ENCODE assay signal across 27 cellular contexts in the genomic region with DNA sequence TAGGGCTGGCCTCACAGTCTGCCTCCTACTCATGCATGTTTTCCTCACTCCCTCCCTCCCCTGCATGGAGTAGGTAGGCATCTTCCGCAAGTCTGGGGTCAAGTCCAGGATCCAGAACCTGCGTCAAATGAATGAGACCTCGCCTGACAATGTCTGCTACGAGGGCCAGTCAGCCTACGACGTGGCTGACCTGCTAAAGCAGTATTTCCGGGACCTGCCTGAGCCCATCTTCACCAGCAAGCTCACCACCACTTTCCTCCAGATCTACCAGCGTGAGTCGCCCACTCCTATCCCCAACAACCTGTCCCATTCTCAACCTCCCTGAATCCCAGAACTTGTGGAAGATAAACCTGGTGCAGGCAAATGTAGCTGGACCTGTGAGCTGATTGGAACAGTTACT.
"Had no signal": no experiment of that assay in that cellular context is flagged by ENCODE, and none has a peak within 500 bp of the region (broad histone marks: within the 10 kb centered on the region; RNA-seq: fewer than 3 reads in every experiment).

No MANE protein-coding gene starts in this region.

- H3K9ac ChIP-seq: neural progenitor cell had no signal

- H3K27ac Mint-ChIP-seq: naive thymus-derived CD4-positive, alpha-beta T cell; natural killer cell; nephron; neural progenitor cell; stimulated activated effector memory CD8-positive, alpha-beta T cell treated with anti-CD3 and anti-CD28 coated beads, Interleukin-12 subunit alpha, Interleukin-12 subunit beta, amount 100 ng/mL, for 72 hours; stimulated activated naive B cell treated with anti-CD40 and anti-IgM and Interleukin-4, amounts not matched to agents 10 μg/mL and 1 μg/mL and 100 μg/mL, for 72 hours; stimulated activated naive CD8-positive, alpha-beta T cell treated with anti-CD3 and anti-CD28 coated beads, Interleukin-15, Interleukin-2, amounts not matched to agents 100 ng/mL and 50 ng/mL, for 24 hours had no signal

- FAIRE-seq: pancreas, small intestine, urothelium cell line had no signal

- H3K4me3 ChIP-seq: neural progenitor cell, pancreas, prostate gland, right atrium auricular region, right lobe of liver, stomach, thoracic aorta, thyroid gland, tibial nerve, upper lobe of left lung, vagina had no signal

- H3K4me1 Mint-ChIP-seq: naive thymus-derived CD4-positive, alpha-beta T cell; natural killer cell; neural progenitor cell; stimulated activated effector memory CD8-positive, alpha-beta T cell treated with anti-CD3 and anti-CD28 coated beads, Interleukin-12 subunit alpha, Interleukin-12 subunit beta, amount 100 ng/mL, for 72 hours; stimulated activated naive B cell treated with anti-CD40 and anti-IgM and Interleukin-4, amounts not matched to agents 10 μg/mL and 1 μg/mL and 100 μg/mL, for 72 hours had no signal

- H3K4me1 ChIP-seq: neural progenitor cell, pancreas, prostate gland, right atrium auricular region, right lobe of liver, stomach, thyroid gland, tibial nerve, upper lobe of left lung, vagina had no signal

- H3K9me3 Mint-ChIP-seq: natural killer cell; stimulated activated effector memory CD8-positive, alpha-beta T cell treated with anti-CD3 and anti-CD28 coated beads, Interleukin-12 subunit alpha, Interleukin-12 subunit beta, amount 100 ng/mL, for 72 hours; stimulated activated naive B cell treated with anti-CD40 and anti-IgM and Interleukin-4, amounts not matched to agents 10 μg/mL and 1 μg/mL and 100 μg/mL, for 72 hours; stimulated activated naive CD8-positive, alpha-beta T cell treated with anti-CD3 and anti-CD28 coated beads, Interleukin-15, Interleukin-2, amounts not matched to agents 100 ng/mL and 50 ng/mL, for 24 hours had no signal

- H3K4me3 Mint-ChIP-seq: naive thymus-derived CD4-positive, alpha-beta T cell; natural killer cell; nephron; neural progenitor cell; stimulated activated effector memory CD8-positive, alpha-beta T cell treated with anti-CD3 and anti-CD28 coated beads, Interleukin-12 subunit alpha, Interleukin-12 subunit beta, amount 100 ng/mL, for 72 hours; stimulated activated naive B cell treated with anti-CD40 and anti-IgM and Interleukin-4, amounts not matched to agents 10 μg/mL and 1 μg/mL and 100 μg/mL, for 72 hours; stimulated activated naive CD8-positive, alpha-beta T cell treated with anti-CD3 and anti-CD28 coated beads, Interleukin-15, Interleukin-2, amounts not matched to agents 100 ng/mL and 50 ng/mL, for 24 hours had no signal

- H3K4me2 ChIP-seq: neural progenitor cell had no signal

- H2AFZ ChIP-seq: neural progenitor cell had no signal

- H3K27ac ChIP-seq: neural progenitor cell, pancreas, prostate gland, right atrium auricular region, right lobe of liver, stomach, thoracic aorta, thyroid gland, tibial nerve, upper lobe of left lung, vagina had no signal

- H3K36me3 Mint-ChIP-seq: naive thymus-derived CD4-positive, alpha-beta T cell; natural killer cell; neural progenitor cell; stimulated activated effector memory CD8-positive, alpha-beta T cell treated with anti-CD3 and anti-CD28 coated beads, Interleukin-12 subunit alpha, Interleukin-12 subunit beta, amount 100 ng/mL, for 72 hours; stimulated activated naive B cell treated with anti-CD40 and anti-IgM and Interleukin-4, amounts not matched to agents 10 μg/mL and 1 μg/mL and 100 μg/mL, for 72 hours had no signal

- H3K27me3 ChIP-seq: neural progenitor cell, pancreas, right atrium auricular region, right lobe of liver, thyroid gland, upper lobe of left lung, vagina had no signal

- H3K9me3 ChIP-seq: pancreas, prostate gland, right atrium auricular region, right lobe of liver, stomach, thoracic aorta, thyroid gland, tibial nerve, upper lobe of left lung, vagina had no signal

- H3K36me3 ChIP-seq: neural progenitor cell, pancreas, prostate gland, thoracic aorta, thyroid gland, vagina had no signal

- DNase-seq: naive thymus-derived CD4-positive, alpha-beta T cell; natural killer cell; occipital lobe; pancreas; retina; small intestine; stimulated activated CD4-positive, alpha-beta T cell treated with anti-CD3 and anti-CD28 coated beads, Interleukin-15, amount 100 ng/mL, for 24 hours; stimulated activated CD4-positive, alpha-beta T cell treated with anti-CD3 and anti-CD28 coated beads, Interleukin-2, amount 100 ng/mL, for 24 hours; stimulated activated CD4-positive, alpha-beta T cell treated with anti-CD3 and anti-CD28 coated beads, Interleukin-2, amount 100 ng/mL, for 48 hours; stimulated activated CD4-positive, alpha-beta T cell treated with anti-CD3 and anti-CD28 coated beads, Interleukin-4, amount 100 ng/mL, for 24 hours; stimulated activated naive B cell treated with anti-CD40 and anti-IgM and Interleukin-4, amounts not matched to agents 10 μg/mL and 1 μg/mL and 100 μg/mL, for 72 hours; stimulated activated naive CD4-positive, alpha-beta T cell treated with Interleukin-2 at 50 U/mL for 16 hours; thyroid gland; trophoblast cell had no signal

- H3K27me3 Mint-ChIP-seq: naive thymus-derived CD4-positive, alpha-beta T cell; stimulated activated naive CD8-positive, alpha-beta T cell treated with anti-CD3 and anti-CD28 coated beads, Interleukin-15, Interleukin-2, amounts not matched to agents 100 ng/mL and 50 ng/mL, for 24 hours had no signal

- ATAC-seq: naive thymus-derived CD4-positive, alpha-beta T cell; natural killer cell; pancreas; right lobe of liver; stimulated activated naive B cell treated with anti-CD40 and anti-IgM and Interleukin-4, amounts not matched to agents 10 μg/mL and 1 μg/mL and 100 μg/mL, for 72 hours had no signal
